Comparison of ENCODE assay signal across 25 cellular contexts in the genomic region with DNA sequence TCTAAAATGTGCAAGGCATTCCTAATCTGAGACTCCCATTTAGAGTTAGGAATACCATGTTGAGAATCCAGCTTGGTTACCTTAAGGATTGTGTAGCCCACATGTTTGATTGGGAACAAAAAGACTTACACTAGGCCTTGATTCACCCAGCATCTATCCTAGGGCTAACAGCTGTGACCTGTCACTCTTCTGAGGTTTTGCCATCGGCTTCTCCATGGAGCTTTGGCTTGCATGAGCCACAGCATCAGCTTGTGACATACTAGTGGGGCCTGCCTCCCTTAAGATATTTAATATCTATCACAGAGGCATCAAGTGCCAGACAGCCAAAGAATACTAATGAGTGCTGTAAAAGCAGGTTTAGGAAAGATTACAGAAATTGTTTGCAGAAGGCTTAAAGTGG.
A peak's percentile ranks its signal among the peaks of the same experiment; 100 is the strongest.
DNase-seq lines count a peak whose midpoint lies in the region; ATAC-seq and TF ChIP-seq lines count a peak whose summit lies in the region.
"Had no signal": no experiment of that assay in that cellular context is flagged by ENCODE, and none has a peak within 500 bp of the region (broad histone marks: within the 10 kb centered on the region; RNA-seq: fewer than 3 reads in every experiment).

No MANE protein-coding gene starts in this region.

- ATAC-seq in SK-N-SH treated with all-trans-retinoic acid at 6 μM for 48 hours, result peak; percentile 45
- no peak for ATAC-seq in HG02840 (IDR thresholded peaks at IDR 0.05; ENCODE audit: low FRiP score, unreplicated experiment)
- no peak for ATAC-seq in GM19023 (IDR thresholded peaks at IDR 0.05; ENCODE audit: unreplicated experiment)
- ATAC-seq: CD8-positive, alpha-beta T cell had no signal

- 0 out of 2 replicates have a peak overlapping the region, but pooled peaks have one; percentile 3 for H3K27ac ChIP-seq in 22Rv1
- H3K27ac ChIP-seq: C4-2B had no signal

- TF ChIP-seq CTCF in 22Rv1 (IDR thresholded peaks at IDR 0.05) (no peak), retinal pigment epithelial cell (conservative IDR thresholded peaks at IDR 0.05; ENCODE audit: low read depth, low read length) (no peak)

- H3K4me3 ChIP-seq in retinal pigment epithelial cell (ENCODE audit: low read length), result no peak overlapping the region
- H3K4me3 ChIP-seq: HAP-1 had no signal

- DNase-seq in HCEC 1CT (peak; percentile 26), retinal pigment epithelial cell (ENCODE audit: low read depth) (peak; percentile 37), DMS79 (lab: John Stamatoyannopoulos, UW) (no peak), LoVo (ENCODE audit: low spot score) (no peak)
- DNase-seq: Caco-2; CD8-positive, alpha-beta T cell; DND-41; GOT3; KBM-7; MM.1S; NCI-H1417 treated with DMSO at 0.1 percent for 48 hours; NCI-H1694 treated with DMSO at 0.1 percent for 48 hours; NCI-H2081 treated with DMSO at 0.1 percent for 48 hours; NCI-H446; NCI-H524 treated with DMSO at 0.1 percent for 48 hours; NCI-H774; OCI-M1; Right ventricle myocardium superior; SW 1271 had no signal

TF ChIP-seq in SK-N-SH treated with all-trans-retinoic acid at 6 μM for 48 hours, 23 proteins besides CTCF, POLR2A, EP300 and RAD21:
- TF ChIP-seq ISL1 (CRISPR knock-in tag; IDR thresholded peaks at IDR 0.05) (0 out of 2 replicates have a peak, but pooled peaks have one; percentile 37), PPARA (CRISPR knock-in tag; IDR thresholded peaks at IDR 0.05; ENCODE audit: borderline replicate concordance) (no peak)

Comparison
In these comparisons a context has a peak if more than half of its experiments do, and no peak if none do; other contexts are left out.
1. DNase-seq: peak in HCEC 1CT (single experiment) and retinal pigment epithelial cell (single experiment); none in DMS79 (single experiment) and LoVo (single experiment).